10 cellular contexts compared by ENCODE assay signal in genomic region chr7:95331004-95331337, GRCh38. TPM values are rescaled to one million over a fixed set of nuclear protein-coding genes. Genes with fewer than 3 reads are reported as not detected.
DNase-seq lines count a peak whose midpoint lies in the region; ATAC-seq lines count a peak whose summit lies in the region.
"Had no signal": no experiment of that assay in that cellular context is flagged by ENCODE, and none has a peak within 500 bp of the region (broad histone marks: within the 10 kb centered on the region; RNA-seq: fewer than 3 reads in every experiment).

No MANE protein-coding gene starts in this region.

- peaks cover 4% of the 10 kb centered on the region for H3K9me3 Mint-ChIP-seq in T-helper 1 cell treated with Interleukin-12 subunit alpha and Interleukin-12 subunit beta and Interleukin-4 antibody, amounts not matched to agents 30 μg/mL and 1 μg/mL, for 36 hours
- H3K9me3 Mint-ChIP-seq in activated naive CD8-positive, alpha-beta T cell (ENCODE audit: low read depth): no peaks in the 10 kb centered on the region

- peaks cover under 1% of the 10 kb centered on the region for H3K27me3 Mint-ChIP-seq in T-helper 1 cell treated with Interleukin-12 subunit alpha and Interleukin-12 subunit beta and Interleukin-4 antibody, amounts not matched to agents 30 μg/mL and 1 μg/mL, for 36 hours (ENCODE audit: low read depth)
- no peaks in the 10 kb centered on the region for H3K27me3 Mint-ChIP-seq in activated naive CD8-positive, alpha-beta T cell

- no peaks in the 10 kb centered on the region for H3K9me3 ChIP-seq in skeletal muscle tissue (ENCODE audit: control insufficient read depth in 3 of 3, low read length in 3 of 3)

- DNase-seq in T-helper 1 cell (no peak), KBM-7 (no peak), SIG-M5 (lab: John Stamatoyannopoulos, UW) (no peak), globus pallidus (ENCODE audit: low spot score) (no peak)
- DNase-seq: aorta had no signal

- H3K4me1 ChIP-seq in skeletal muscle tissue (ENCODE audit: control insufficient read depth in 3 of 3, insufficient read depth in 3 of 3, low read length in 3 of 3): no peaks in the 10 kb centered on the region

- ATAC-seq in HG03045 (IDR thresholded peaks at IDR 0.05; ENCODE audit: unreplicated experiment): peak; percentile 27

- H3K36me3 Mint-ChIP-seq in T-helper 1 cell treated with Interleukin-12 subunit alpha and Interleukin-12 subunit beta and Interleukin-4 antibody, amounts not matched to agents 30 μg/mL and 1 μg/mL, for 36 hours (ENCODE audit: low read depth): peaks cover 2% of the 10 kb centered on the region
- H3K36me3 Mint-ChIP-seq in activated naive CD8-positive, alpha-beta T cell: no peaks in the 10 kb centered on the region

- no peaks in the 10 kb centered on the region for H3K36me3 ChIP-seq in skeletal muscle tissue (ENCODE audit: control insufficient read depth in 3 of 3, insufficient read depth in 3 of 3, low read length in 3 of 3)

- in situ Hi-C loops in KBM-7 (cut with MboI; ENCODE audit: low pct_unique_long_range_greater_than_20kb, low sequenced_read_pairs): no loop called here

- H3K4me1 Mint-ChIP-seq in T-helper 1 cell treated with Interleukin-12 subunit alpha and Interleukin-12 subunit beta and Interleukin-4 antibody, amounts not matched to agents 30 μg/mL and 1 μg/mL, for 36 hours (ENCODE audit: low read depth): peaks cover 9% of the 10 kb centered on the region
- H3K4me1 Mint-ChIP-seq in activated naive CD8-positive, alpha-beta T cell (ENCODE audit: low read depth): peaks cover 14% of the 10 kb centered on the region

- no peaks in the 10 kb centered on the region for H3K27me3 ChIP-seq in skeletal muscle tissue (ENCODE audit: control insufficient read depth in 3 of 3, insufficient read depth in 3 of 3, low read length in 3 of 3)

- H3K4me3 ChIP-seq in skeletal muscle tissue (ENCODE audit: low read length in 3 of 3): peak overlapping the region; percentile 9 to 71 (median 17)

- no peak overlapping the region for H3K9ac ChIP-seq in skeletal muscle tissue (ENCODE audit: low read depth in 1 of 3, low read length in 3 of 3)

- H3K27ac Mint-ChIP-seq in T-helper 1 cell treated with Interleukin-12 subunit alpha and Interleukin-12 subunit beta and Interleukin-4 antibody, amounts not matched to agents 30 μg/mL and 1 μg/mL, for 36 hours: peak overlapping the region; percentile 70
- H3K27ac Mint-ChIP-seq in activated naive CD8-positive, alpha-beta T cell: no peak overlapping the region

- no peak overlapping the region for H3K27ac ChIP-seq in skeletal muscle tissue (ENCODE audit: low read depth, low read length)
- H3K27ac ChIP-seq: 22Rv1 had no signal

- H3K4me3 Mint-ChIP-seq in T-helper 1 cell treated with Interleukin-12 subunit alpha and Interleukin-12 subunit beta and Interleukin-4 antibody, amounts not matched to agents 30 μg/mL and 1 μg/mL, for 36 hours: peak overlapping the region; percentile 65
- peak overlapping the region; percentile 71 for H3K4me3 Mint-ChIP-seq in activated naive CD8-positive, alpha-beta T cell

RNA-seq across cellular contexts. Expression of gene PON1, which starts 6.6 kb away (rescaled TPM):
- total RNA-seq in skeletal muscle tissue: not detected
- total RNA-seq: aorta had no signal
